ENCODE assay signal across 25 cellular contexts in genomic region chr1:35763211-35763610, GRCh38. TPM values are rescaled to one million over a fixed set of nuclear protein-coding genes. Genes with fewer than 3 reads are reported as not detected.
DNase-seq lines count a peak whose midpoint lies in the region; ATAC-seq and TF ChIP-seq lines count a peak whose summit lies in the region.
"Had no signal": no experiment of that assay in that cellular context is flagged by ENCODE, and none has a peak within 500 bp of the region (broad histone marks: within the 10 kb centered on the region; RNA-seq: fewer than 3 reads in every experiment).

No MANE protein-coding gene starts in this region.

- H2AFZ ChIP-seq in DND-41 (ENCODE audit: low read depth, low read length): no peak overlapping the region
- H2AFZ ChIP-seq: GM23338 had no signal

- peaks cover 94% of the 10 kb centered on the region for H3K79me2 ChIP-seq in DND-41 (ENCODE audit: insufficient read depth, low read length)

- H4K20me1 ChIP-seq in DND-41 (ENCODE audit: insufficient read depth, low read length): peaks cover 37% of the 10 kb centered on the region; the same call in 1 of the 2 replicates

- H3K4me3 Mint-ChIP-seq in activated T-helper 2 cell treated with anti-CD3 and anti-CD28 coated beads, Interferon-gamma antibody, Interleukin-2, Interleukin-4, amounts not matched to agents 10 μg/mL and 5 μg/mL and 100 μg/mL, durations not matched to agents 14 hours and 24 hours and 36 hours (ENCODE audit: low read depth): no peak overlapping the region
- H3K4me3 Mint-ChIP-seq: activated naive CD8-positive, alpha-beta T cell treated with anti-CD3 and anti-CD28 coated beads, Interleukin-2, amount 50 U/mL, for 24 hours; central memory CD8-positive, alpha-beta T cell; GM23338; HFFc6; IgD-negative memory B cell; nephron; stimulated activated effector memory CD8-positive, alpha-beta T cell treated with anti-CD3 and anti-CD28 coated beads, Interleukin-12 subunit alpha, Interleukin-12 subunit beta, amount 100 ng/mL, for 72 hours had no signal

- intact Hi-C loops in activated T-helper 2 cell treated with anti-CD3 and anti-CD28 coated beads, Interferon-gamma antibody, Interleukin-2, Interleukin-4, amounts not matched to agents 10 μg/mL and 5 μg/mL and 100 μg/mL, durations not matched to agents 14 hours and 24 hours and 36 hours (cut with micrococcal nuclease): loop anchor here (10.0 kb wide), 1 partner anchor 118 kb away; the partner anchor contains the start of gene PSMB2

- H3K4me2 ChIP-seq in DND-41 (ENCODE audit: insufficient read depth, low read length): peak overlapping the region; percentile 18; the same call in 1 of the 2 replicates
- H3K4me2 ChIP-seq: GM23338 had no signal

- H3K27me3 Mint-ChIP-seq in activated T-helper 2 cell treated with anti-CD3 and anti-CD28 coated beads, Interferon-gamma antibody, Interleukin-2, Interleukin-4, amounts not matched to agents 10 μg/mL and 5 μg/mL and 100 μg/mL, durations not matched to agents 14 hours and 24 hours and 36 hours (ENCODE audit: low read depth): no peaks in the 10 kb centered on the region
- H3K27me3 Mint-ChIP-seq: activated naive CD8-positive, alpha-beta T cell treated with anti-CD3 and anti-CD28 coated beads, Interleukin-2, amount 50 U/mL, for 24 hours; central memory CD8-positive, alpha-beta T cell; IgD-negative memory B cell had no signal

- H3K9ac ChIP-seq in DND-41 (ENCODE audit: low read depth, low read length): no peak overlapping the region
- H3K9ac ChIP-seq: BLaER1 treated with 17β-estradiol and CSF1 and Interleukin-3, amounts not matched to agents 10 nM and 100 nM had no signal

- no peak for TF ChIP-seq CTCF in AG10803 (conservative IDR thresholded peaks at IDR 0.05; ENCODE audit: low read length)
- TF ChIP-seq CTCF in DND-41 (IDR thresholded peaks at IDR 0.05; ENCODE audit: borderline replicate concordance, extremely low read depth, low read length, poor library complexity, severe bottlenecking): no peak
- no peak for TF ChIP-seq CTCF in fibroblast of pulmonary artery (IDR thresholded peaks at IDR 0.05; ENCODE audit: low read length, missing control alignments)

- no peaks in the 10 kb centered on the region for H3K9me3 Mint-ChIP-seq in activated T-helper 2 cell treated with anti-CD3 and anti-CD28 coated beads, Interferon-gamma antibody, Interleukin-2, Interleukin-4, amounts not matched to agents 10 μg/mL and 5 μg/mL and 100 μg/mL, durations not matched to agents 14 hours and 24 hours and 36 hours
- H3K9me3 Mint-ChIP-seq: activated naive CD8-positive, alpha-beta T cell treated with anti-CD3 and anti-CD28 coated beads, Interleukin-2, amount 50 U/mL, for 24 hours; central memory CD8-positive, alpha-beta T cell; GM23338; HFFc6; IgD-negative memory B cell; nephron; stimulated activated effector memory CD8-positive, alpha-beta T cell treated with anti-CD3 and anti-CD28 coated beads, Interleukin-12 subunit alpha, Interleukin-12 subunit beta, amount 100 ng/mL, for 72 hours had no signal

- H3K4me1 ChIP-seq in DND-41 (ENCODE audit: insufficient read depth, low read length): peaks cover 30% of the 10 kb centered on the region
- H3K4me1 ChIP-seq: esophagus squamous epithelium had no signal

- H3K27ac Mint-ChIP-seq in activated T-helper 2 cell treated with anti-CD3 and anti-CD28 coated beads, Interferon-gamma antibody, Interleukin-2, Interleukin-4, amounts not matched to agents 10 μg/mL and 5 μg/mL and 100 μg/mL, durations not matched to agents 14 hours and 24 hours and 36 hours: peak overlapping the region; percentile 55
- H3K27ac Mint-ChIP-seq: activated naive CD8-positive, alpha-beta T cell treated with anti-CD3 and anti-CD28 coated beads, Interleukin-2, amount 50 U/mL, for 24 hours; GM23338; HFFc6; IgD-negative memory B cell; nephron; stimulated activated effector memory CD8-positive, alpha-beta T cell treated with anti-CD3 and anti-CD28 coated beads, Interleukin-12 subunit alpha, Interleukin-12 subunit beta, amount 100 ng/mL, for 72 hours had no signal

- H3K9me3 ChIP-seq in DND-41 (ENCODE audit: insufficient read depth, low read length, severe bottlenecking): no peaks in the 10 kb centered on the region
- H3K9me3 ChIP-seq: BLaER1 treated with 17β-estradiol and CSF1 and Interleukin-3, amounts not matched to agents 10 nM and 100 nM; esophagus squamous epithelium; ovary had no signal

- H3K36me3 Mint-ChIP-seq in activated T-helper 2 cell treated with anti-CD3 and anti-CD28 coated beads, Interferon-gamma antibody, Interleukin-2, Interleukin-4, amounts not matched to agents 10 μg/mL and 5 μg/mL and 100 μg/mL, durations not matched to agents 14 hours and 24 hours and 36 hours (ENCODE audit: low read depth): peaks cover 68% of the 10 kb centered on the region

- H3K36me3 ChIP-seq in DND-41 (ENCODE audit: insufficient read depth, low read length): peaks cover 78% of the 10 kb centered on the region
- H3K36me3 ChIP-seq: esophagus squamous epithelium, ovary had no signal

- DNase-seq in AG10803 (ENCODE audit: low read depth) (peak; percentile 52), DND-41 (no peak), fibroblast of pulmonary artery (ENCODE audit: low read depth) (peak; percentile 7), GF-D8 (lab: John Stamatoyannopoulos, UW) (no peak), globus pallidus (ENCODE audit: low spot score) (no peak), SKM-1 (lab: John Stamatoyannopoulos, UW; ENCODE audit: unreplicated experiment) (no peak)
- no peak for DNase-seq in activated T-helper 2 cell treated with anti-CD3 and anti-CD28 coated beads, Interferon-gamma antibody, Interleukin-2, Interleukin-4, amounts not matched to agents 10 μg/mL and 5 μg/mL and 100 μg/mL, durations not matched to agents 14 hours and 24 hours and 36 hours (ENCODE audit: low spot score)
- no peak for DNase-seq in activated CD4-positive, alpha-beta T cell treated with anti-CD3 and anti-CD28 coated beads, Interleukin-2, amount 50 U/mL, for 4 hours
- DNase-seq: activated gamma-delta T cell treated with Interleukin-2 at 50 U/mL for 16 hours; activated naive CD8-positive, alpha-beta T cell treated with anti-CD3 and anti-CD28 coated beads, Interleukin-2, amount 50 U/mL, for 24 hours; COR-L47; DMS53; esophagus squamous epithelium; HFFc6; mammary epithelial cell; NCI-H1048; NCI-H2107; ovary; trophoblast cell had no signal

- ATAC-seq in DND-41 (ENCODE audit: insufficient read depth, low read depth): no peak
- ATAC-seq: activated naive CD8-positive, alpha-beta T cell treated with anti-CD3 and anti-CD28 coated beads, Interleukin-2, amount 50 U/mL, for 24 hours; GM23338; stimulated activated effector memory CD8-positive, alpha-beta T cell treated with anti-CD3 and anti-CD28 coated beads, Interleukin-12 subunit alpha, Interleukin-12 subunit beta, amount 100 ng/mL, for 72 hours had no signal

- H3K27me3 ChIP-seq in DND-41 (ENCODE audit: insufficient read depth, low read length, poor library complexity): no peaks in the 10 kb centered on the region
- H3K27me3 ChIP-seq: BLaER1 treated with 17β-estradiol and CSF1 and Interleukin-3, amounts not matched to agents 10 nM and 100 nM; esophagus squamous epithelium; ovary had no signal

- H3K27ac ChIP-seq in DND-41 (ENCODE audit: low read length): no peak overlapping the region
- H3K27ac ChIP-seq: BLaER1 treated with 17β-estradiol and CSF1 and Interleukin-3, amounts not matched to agents 10 nM and 100 nM; esophagus squamous epithelium; ovary had no signal

- peaks cover 31% of the 10 kb centered on the region for H3K4me1 Mint-ChIP-seq in activated T-helper 2 cell treated with anti-CD3 and anti-CD28 coated beads, Interferon-gamma antibody, Interleukin-2, Interleukin-4, amounts not matched to agents 10 μg/mL and 5 μg/mL and 100 μg/mL, durations not matched to agents 14 hours and 24 hours and 36 hours (ENCODE audit: low read depth)
- H3K4me1 Mint-ChIP-seq: nephron; stimulated activated effector memory CD8-positive, alpha-beta T cell treated with anti-CD3 and anti-CD28 coated beads, Interleukin-12 subunit alpha, Interleukin-12 subunit beta, amount 100 ng/mL, for 72 hours had no signal

- H3K4me3 ChIP-seq in AG10803 (ENCODE audit: low read length): no peak overlapping the region
- H3K4me3 ChIP-seq in DND-41 (ENCODE audit: low read depth in 1 of 2, low read length in 2 of 2): no peak overlapping the region
- no peak overlapping the region for H3K4me3 ChIP-seq in fibroblast of pulmonary artery (replicated peaks; ENCODE audit: low read depth, low read length)
- H3K4me3 ChIP-seq: BLaER1 treated with 17β-estradiol and CSF1 and Interleukin-3, amounts not matched to agents 10 nM and 100 nM; esophagus squamous epithelium; GM23338; ovary had no signal

RNA-seq across cellular contexts. Expression of gene CLSPN, which starts 6.6 kb away (rescaled TPM):
- 55.2 and 55.8 TPM in 2 replicates for total RNA-seq in activated T-helper 2 cell treated with anti-CD3 and anti-CD28 coated beads, Interferon-gamma antibody, Interleukin-2, Interleukin-4, amounts not matched to agents 10 μg/mL and 5 μg/mL and 100 μg/mL, durations not matched to agents 14 hours and 24 hours and 36 hours

RNA-seq across cellular contexts. Expression of gene C1orf216, which starts 44.5 kb away (rescaled TPM):
- total RNA-seq in activated T-helper 2 cell treated with anti-CD3 and anti-CD28 coated beads, Interferon-gamma antibody, Interleukin-2, Interleukin-4, amounts not matched to agents 10 μg/mL and 5 μg/mL and 100 μg/mL, durations not matched to agents 14 hours and 24 hours and 36 hours: 25.4 and 26.2 TPM in 2 replicates

RNA-seq across cellular contexts. Expression of gene AGO4, which starts 44.6 kb away (rescaled TPM):
- total RNA-seq in activated T-helper 2 cell treated with anti-CD3 and anti-CD28 coated beads, Interferon-gamma antibody, Interleukin-2, Interleukin-4, amounts not matched to agents 10 μg/mL and 5 μg/mL and 100 μg/mL, durations not matched to agents 14 hours and 24 hours and 36 hours: 9.2 and 10.0 TPM in 2 replicates

Comparison
In these comparisons a context has a peak if more than half of its experiments do, and no peak if none do; other contexts are left out.
1. DNase-seq: peak in AG10803 (single experiment) and fibroblast of pulmonary artery (single experiment); none in DND-41 (single experiment), activated T-helper 2 cell treated with anti-CD3 and anti-CD28 coated beads, Interferon-gamma antibody, Interleukin-2, Interleukin-4, amounts not matched to agents 10 μg/mL and 5 μg/mL and 100 μg/mL, durations not matched to agents 14 hours and 24 hours and 36 hours (single experiment), GF-D8 (single experiment), activated CD4-positive, alpha-beta T cell treated with anti-CD3 and anti-CD28 coated beads, Interleukin-2, amount 50 U/mL, for 4 hours (0 of 2), globus pallidus (single experiment) and SKM-1 (single experiment).